ENCODE assay signal across 23 cellular contexts in the genomic region with DNA sequence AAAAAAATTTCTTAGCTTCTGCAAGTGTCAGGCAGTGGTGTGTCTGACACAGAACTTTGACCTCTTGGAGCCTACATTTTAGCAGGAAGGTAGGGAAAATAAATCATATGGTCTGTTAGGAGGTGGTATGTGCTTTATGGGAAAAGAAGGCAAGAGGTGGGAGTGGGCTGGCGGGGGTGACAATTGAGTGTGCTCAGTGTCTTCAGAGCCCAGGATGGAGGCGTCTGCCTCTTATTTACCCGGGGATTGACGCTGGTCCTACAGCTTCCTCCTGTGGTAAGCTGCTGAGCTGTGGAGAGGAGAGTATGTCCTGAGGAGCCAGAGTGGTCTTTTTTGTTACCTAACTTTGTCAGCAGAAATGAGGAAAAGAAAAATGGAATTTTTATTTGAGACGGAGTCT.
"Had no signal": no experiment of that assay in that cellular context is flagged by ENCODE, and none has a peak within 500 bp of the region (broad histone marks: within the 10 kb centered on the region; RNA-seq: fewer than 3 reads in every experiment).

No MANE protein-coding gene starts in this region.

- H3K27me3 ChIP-seq: esophagus muscularis mucosa, gastroesophageal sphincter, heart right ventricle had no signal

- H3K27ac ChIP-seq: gastroesophageal sphincter, parathyroid adenoma had no signal

- H3K4me3 Mint-ChIP-seq: naive thymus-derived CD8-positive, alpha-beta T cell had no signal

- H2AFZ ChIP-seq: parathyroid adenoma had no signal

- H3K9ac ChIP-seq: parathyroid adenoma had no signal

- H3K36me3 Mint-ChIP-seq: naive thymus-derived CD8-positive, alpha-beta T cell had no signal

- H3K79me2 ChIP-seq: parathyroid adenoma had no signal

- DNase-seq: activated CD4-positive, alpha-beta T cell treated with anti-CD3 and anti-CD28 coated beads, Interleukin-2, amount 50 U/mL, for 1 hour; activated CD4-positive, CD25-positive, alpha-beta regulatory T cell treated with anti-CD3 and anti-CD28 coated beads, Interleukin-2, amount 50 U/mL, for 72 hours; activated CD8-positive, alpha-beta memory T cell treated with anti-CD3 and anti-CD28 coated beads, Interleukin-2, amount 50 U/mL, for 4 hours; activated effector memory CD4-positive, alpha-beta T cell treated with Interleukin-2 at 50 U/mL for 16 hours; activated naive CD4-positive, alpha-beta T cell treated with anti-CD3 and anti-CD28 coated beads, Interleukin-2, amount 50 U/mL, for 16 hours; activated T-cell treated with anti-CD3 and anti-CD28 coated beads, Interleukin-2, amount 50 U/mL, for 48 hours; cerebellar nuclear complex; effector CD8-positive, alpha-beta T cell; heart right ventricle; left ventricle myocardium superior; mesenchymal stem cell; naive thymus-derived CD8-positive, alpha-beta T cell; spleen; stimulated activated CD4-positive, alpha-beta T cell treated with anti-CD3 and anti-CD28 coated beads, Interleukin-4, amount 100 ng/mL, for 4 hours; stimulated activated naive CD4-positive, alpha-beta T cell; T-helper 1 cell; T1000 had no signal

- H3K4me1 ChIP-seq: parathyroid adenoma had no signal

- H3K4me3 ChIP-seq: esophagus muscularis mucosa, gastroesophageal sphincter, heart right ventricle, spleen had no signal

- H3K36me3 ChIP-seq: esophagus muscularis mucosa, gastroesophageal sphincter had no signal

- FAIRE-seq: bronchial epithelial cell, endothelial cell of umbilical vein had no signal

- H3K9me3 ChIP-seq: esophagus muscularis mucosa, gastroesophageal sphincter, heart right ventricle, spleen had no signal

- H3K27ac Mint-ChIP-seq: naive thymus-derived CD8-positive, alpha-beta T cell had no signal

- ATAC-seq: heart right ventricle; left ventricle myocardium superior; naive thymus-derived CD8-positive, alpha-beta T cell; sciatic nerve had no signal
